Comparison of ENCODE assay signal across 24 cellular contexts in genomic region chr1:9062846-9063245, GRCh38. TPM values are rescaled to one million over a fixed set of nuclear protein-coding genes. Genes with fewer than 3 reads are reported as not detected.
"Had no signal": no experiment of that assay in that cellular context is flagged by ENCODE, and none has a peak within 500 bp of the region (broad histone marks: within the 10 kb centered on the region; RNA-seq: fewer than 3 reads in every experiment).

No MANE protein-coding gene starts in this region.

- H3K9me3 ChIP-seq: adrenal gland, heart right ventricle, right atrium auricular region, suprapubic skin had no signal

- H3K4me3 ChIP-seq: adrenal gland, heart right ventricle, right atrium auricular region, skin epidermis, suprapubic skin had no signal

- H3K27ac ChIP-seq: adrenal gland, right atrium auricular region, suprapubic skin, VCaP had no signal

- H3K27me3 ChIP-seq: adrenal gland, heart right ventricle, right atrium auricular region, suprapubic skin had no signal

- H3K4me1 ChIP-seq: right atrium auricular region had no signal

- ATAC-seq: activated naive CD4-positive, alpha-beta T cell treated with anti-CD3 and anti-CD28 coated beads, Interleukin-2, amount 50 U/mL, for 72 hours; esophagus mucosa; heart right ventricle; left ventricle myocardium superior; stimulated activated naive CD8-positive, alpha-beta T cell treated with anti-CD3 and anti-CD28 coated beads, Interleukin-15, amount 100 ng/mL, for 72 hours had no signal

- DNase-seq: activated CD4-positive, alpha-beta T cell treated with anti-CD3 and anti-CD28 coated beads for 1 hour; activated CD8-positive, alpha-beta memory T cell treated with anti-CD3 and anti-CD28 coated beads for 24 hours; activated gamma-delta T cell treated with Interleukin-2 at 50 U/mL for 16 hours; adrenal gland; effector CD8-positive, alpha-beta T cell; heart right ventricle; left ventricle myocardium superior; stimulated activated CD4-positive, alpha-beta T cell treated with anti-CD3 and anti-CD28 coated beads, Interleukin-15, amount 100 ng/mL, for 24 hours; stimulated activated CD4-positive, alpha-beta T cell treated with anti-CD3 and anti-CD28 coated beads, Interleukin-2, amount 100 ng/mL, for 48 hours; stimulated activated naive CD8-positive, alpha-beta T cell treated with anti-CD3 and anti-CD28 coated beads, Interleukin-15, amount 100 ng/mL, for 72 hours; T-helper 2 cell had no signal

- H3K36me3 ChIP-seq: adrenal gland, heart right ventricle, right atrium auricular region, suprapubic skin had no signal

- FAIRE-seq: astrocyte, bronchial epithelial cell had no signal

RNA-seq across cellular contexts. Expression of gene SLC2A5, which starts 6.6 kb away (rescaled TPM):
- total RNA-seq: activated naive CD4-positive, alpha-beta T cell treated with anti-CD3 and anti-CD28 coated beads, Interleukin-2, amount 50 U/mL, for 72 hours; neural crest cell had no signal

RNA-seq across cellular contexts. Expression of gene SLC2A7, which starts 36.6 kb away (rescaled TPM):
- total RNA-seq: activated naive CD4-positive, alpha-beta T cell treated with anti-CD3 and anti-CD28 coated beads, Interleukin-2, amount 50 U/mL, for 72 hours; adrenal gland; astrocyte; bronchial epithelial cell; cerebellum; esophagus mucosa; left ventricle myocardium superior; mononuclear cell; neural crest cell; omental fat pad; posterior vena cava; right atrium auricular region; suprapubic skin had no signal
